In the genomic region with DNA sequence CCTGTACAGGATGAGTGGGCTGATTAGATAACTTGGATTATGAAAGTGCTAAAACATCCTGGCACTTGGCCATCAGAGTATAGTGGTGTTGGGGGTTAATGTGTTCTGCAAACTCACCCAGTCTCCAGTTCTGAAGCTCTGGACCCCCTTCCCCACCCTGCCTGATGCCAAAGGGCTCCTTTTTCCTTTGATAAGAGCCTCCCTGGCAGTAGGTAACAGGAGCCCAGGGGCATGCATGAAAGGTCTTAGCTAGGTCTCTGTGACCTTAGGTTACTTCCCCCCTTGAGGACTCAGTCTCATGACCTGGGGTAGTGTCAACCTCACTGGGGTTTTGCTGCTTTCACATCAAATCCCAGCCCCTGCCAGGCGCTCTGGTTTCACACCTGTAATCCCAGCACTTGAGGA, we compare ENCODE assay signal across 15 cellular contexts. TPM values are rescaled to one million over a fixed set of nuclear protein-coding genes. Genes with fewer than 3 reads are reported as not detected.
DNase-seq lines count a peak whose midpoint lies in the region; ATAC-seq and TF ChIP-seq lines count a peak whose summit lies in the region.
"Had no signal": no experiment of that assay in that cellular context is flagged by ENCODE, and none has a peak within 500 bp of the region (broad histone marks: within the 10 kb centered on the region; RNA-seq: fewer than 3 reads in every experiment).

No MANE protein-coding gene starts in this region.

- no peak overlapping the region for H3K56ac ChIP-seq in H9 (ENCODE audit: insufficient read length, low read depth, low read length)

- no peaks in the 10 kb centered on the region for H3K79me1 ChIP-seq in H9 (ENCODE audit: insufficient read depth, low read depth, low read length, poor library complexity, severe bottlenecking)

- peaks cover 6% of the 10 kb centered on the region for H3K23me2 ChIP-seq in H9 (ENCODE audit: insufficient read length, low read depth, low read length, poor library complexity, severe bottlenecking)

- H3K4ac ChIP-seq in H9 (ENCODE audit: low read depth, low read length), result no peak overlapping the region

- H3K4me2 ChIP-seq in H9 (ENCODE audit: insufficient read depth, insufficient read length, low read length), result no peak overlapping the region

- no peak overlapping the region for H2BK120ac ChIP-seq in H9 (ENCODE audit: low read depth, low read length, poor library complexity, severe bottlenecking)

- POLR2A ChIA-PET in activated CD4-positive, alpha-beta memory T cell treated with anti-CD3 and anti-CD28 coated beads for 36 hours (lab: Charles Lee), result interaction anchor here (1.2 kb wide), 1 partner anchor 10 kb away, joined by 4 read pairs; no protein-coding TSS in a partner anchor
- POLR2A ChIA-PET in activated CD4-positive, alpha-beta memory T cell treated with anti-CD3 and anti-CD28 coated beads, Interleukin-2, amount 10 ng/mL, durations not matched to agents 7 days and 5 days (lab: Charles Lee), result interaction anchor here (0.9 to 5.5 kb wide), 4 partner anchors 10 to 24 kb away, joined by 3 to 51 read pairs (median 4); a partner anchor contains a TSS

- H3K4me3 Mint-ChIP-seq in activated CD4-positive, alpha-beta memory T cell treated with anti-CD3 and anti-CD28 coated beads for 36 hours, result peak overlapping the region; percentile 8
- H3K4me3 Mint-ChIP-seq in activated CD4-positive, alpha-beta memory T cell treated with anti-CD3 and anti-CD28 coated beads, Interleukin-2, amount 10 ng/mL, durations not matched to agents 7 days and 5 days, result no peak overlapping the region
- H3K4me3 Mint-ChIP-seq in H9, result peak overlapping the region; percentile 96 to 98; a peak in 3 of 5 replicates
- no peak overlapping the region for H3K4me3 Mint-ChIP-seq in T-helper 17 cell

- no peak overlapping the region for H3K18ac ChIP-seq in H9 (ENCODE audit: insufficient read length, low read depth, low read length)

- no peaks in the 10 kb centered on the region for H3K9me3 ChIP-seq in H9 (ENCODE audit: control insufficient read depth, low read depth, low read length)
- no peaks in the 10 kb centered on the region for H3K9me3 ChIP-seq in T-helper 17 cell (ENCODE audit: control insufficient read depth, low read length, poor library complexity, severe bottlenecking)
- H3K9me3 ChIP-seq: ovary, uterus had no signal

- no peak overlapping the region for H4K5ac ChIP-seq in H9 (ENCODE audit: insufficient read length, low read depth, low read length)

- H3K23ac ChIP-seq in H9 (ENCODE audit: insufficient read length, low read depth, low read length), result no peak overlapping the region

- peaks cover 5% of the 10 kb centered on the region; the same call in 1 of the 2 replicates for H3K79me2 ChIP-seq in H9 (ENCODE audit: insufficient read depth, low read length)

- no peaks in the 10 kb centered on the region for H3K27me3 Mint-ChIP-seq in activated CD4-positive, alpha-beta memory T cell treated with anti-CD3 and anti-CD28 coated beads for 36 hours
- no peaks in the 10 kb centered on the region for H3K27me3 Mint-ChIP-seq in activated CD4-positive, alpha-beta memory T cell treated with anti-CD3 and anti-CD28 coated beads, Interleukin-2, amount 10 ng/mL, durations not matched to agents 7 days and 5 days
- peaks cover 8% of the 10 kb centered on the region for H3K27me3 Mint-ChIP-seq in H9 (ENCODE audit: low read depth)
- H3K27me3 Mint-ChIP-seq in T-helper 17 cell, result no peaks in the 10 kb centered on the region

- no peak overlapping the region for H2AK5ac ChIP-seq in H9 (ENCODE audit: insufficient read length, low read length)

- H3K4me1 Mint-ChIP-seq in activated CD4-positive, alpha-beta memory T cell treated with anti-CD3 and anti-CD28 coated beads for 36 hours (ENCODE audit: low read depth), result peaks cover 33% of the 10 kb centered on the region
- H3K4me1 Mint-ChIP-seq in activated CD4-positive, alpha-beta memory T cell treated with anti-CD3 and anti-CD28 coated beads, Interleukin-2, amount 10 ng/mL, durations not matched to agents 7 days and 5 days, result peaks cover 35% of the 10 kb centered on the region
- H3K4me1 Mint-ChIP-seq in H9 (peaks cover 12 to 25% of the 10 kb centered on the region in 2 experiments), T-helper 17 cell (peaks cover 21% of the 10 kb centered on the region)

- peaks cover 31% of the 10 kb centered on the region for H3K36me3 Mint-ChIP-seq in activated CD4-positive, alpha-beta memory T cell treated with anti-CD3 and anti-CD28 coated beads for 36 hours
- H3K36me3 Mint-ChIP-seq in activated CD4-positive, alpha-beta memory T cell treated with anti-CD3 and anti-CD28 coated beads, Interleukin-2, amount 10 ng/mL, durations not matched to agents 7 days and 5 days (ENCODE audit: low read depth), result peaks cover 25% of the 10 kb centered on the region
- peaks cover 14 to 31% (median 22%) of the 10 kb centered on the region in 3 experiments for H3K36me3 Mint-ChIP-seq in H9 (ENCODE audit: insufficient read depth in 1 of 3, low read depth in 3 of 3)
- H3K36me3 Mint-ChIP-seq in T-helper 17 cell (ENCODE audit: low read depth), result peaks cover 3% of the 10 kb centered on the region

- intact Hi-C loops in activated CD4-positive, alpha-beta memory T cell treated with anti-CD3 and anti-CD28 coated beads for 36 hours (cut with micrococcal nuclease), result no loop called here

- no peak overlapping the region for H2BK15ac ChIP-seq in H9 (ENCODE audit: low read depth, low read length)

- H3K27ac Mint-ChIP-seq in activated CD4-positive, alpha-beta memory T cell treated with anti-CD3 and anti-CD28 coated beads for 36 hours, result no peak overlapping the region
- H3K27ac Mint-ChIP-seq in activated CD4-positive, alpha-beta memory T cell treated with anti-CD3 and anti-CD28 coated beads, Interleukin-2, amount 10 ng/mL, durations not matched to agents 7 days and 5 days, result no peak overlapping the region
- no peak overlapping the region for H3K27ac Mint-ChIP-seq in H9
- peak overlapping the region; percentile 71 for H3K27ac Mint-ChIP-seq in T-helper 17 cell
- H3K27ac Mint-ChIP-seq: endodermal cell had no signal

- no peak overlapping the region for H2BK5ac ChIP-seq in H9 (ENCODE audit: insufficient read length, low read length)

- H3K14ac ChIP-seq in H9 (ENCODE audit: insufficient read depth, low read length), result no peak overlapping the region

- H2BK12ac ChIP-seq in H9 (ENCODE audit: insufficient read length, low read depth, low read length), result no peak overlapping the region

- H3K4me1 ChIP-seq in H9 (ENCODE audit: insufficient read depth, low read length), result no peaks in the 10 kb centered on the region

- no peak for ATAC-seq in T-helper 17 cell
- ATAC-seq in GM21528 (IDR thresholded peaks at IDR 0.05; ENCODE audit: low FRiP score, unreplicated experiment), result no peak

- no peak overlapping the region for H4K91ac ChIP-seq in H9 (ENCODE audit: insufficient read length, low read depth, low read length)

- no peak overlapping the region for H3T11ph ChIP-seq in H9 (ENCODE audit: low read length)

- WGBS in H9 (ENCODE audit: extremely low coverage, insufficient read length, low lambda C conversion rate), result no CpG with 5 or more reads among the region's 1 CpG

- H3K27ac ChIP-seq in H9 (ENCODE audit: insufficient read length, low read depth, low read length), result no peak overlapping the region
- H3K27ac ChIP-seq: ovary, uterus had no signal

- no peaks in the 10 kb centered on the region for H3K27me3 ChIP-seq in H9 (ENCODE audit: insufficient read depth, low read length)
- H3K27me3 ChIP-seq: ovary, uterus had no signal

- H4K8ac ChIP-seq in H9 (replicated peaks; ENCODE audit: insufficient read length, low read depth, low read length), result no peak overlapping the region

- H4K20me1 ChIP-seq in H9 (ENCODE audit: control insufficient read depth, insufficient read depth, insufficient read length), result no peaks in the 10 kb centered on the region

- TF ChIP-seq CTCF in H9 (conservative IDR thresholded peaks at IDR 0.05), result no peak

- no peak overlapping the region for H2AFZ ChIP-seq in H9 (ENCODE audit: low read length)

- H3K9me3 Mint-ChIP-seq in activated CD4-positive, alpha-beta memory T cell treated with anti-CD3 and anti-CD28 coated beads for 36 hours, result no peaks in the 10 kb centered on the region
- H3K9me3 Mint-ChIP-seq in activated CD4-positive, alpha-beta memory T cell treated with anti-CD3 and anti-CD28 coated beads, Interleukin-2, amount 10 ng/mL, durations not matched to agents 7 days and 5 days, result no peaks in the 10 kb centered on the region
- H3K9me3 Mint-ChIP-seq in H9, result peaks cover 0 to 3% of the 10 kb centered on the region in 2 experiments; a peak in 2 of 5 replicates

- CTCF ChIA-PET in activated CD4-positive, alpha-beta memory T cell treated with anti-CD3 and anti-CD28 coated beads for 36 hours (lab: Charles Lee), result interaction anchor here (0.7 to 2.1 kb wide), 3 partner anchors 12 to 64 kb away, joined by 3 to 9 read pairs (median 7); no protein-coding TSS in a partner anchor
- CTCF ChIA-PET in activated CD4-positive, alpha-beta memory T cell treated with anti-CD3 and anti-CD28 coated beads, Interleukin-2, amount 10 ng/mL, durations not matched to agents 7 days and 5 days (lab: Charles Lee), result interaction anchor here (1.1 kb wide), 1 partner anchor 12 kb away, joined by 3 read pairs; no protein-coding TSS in a partner anchor

- no peak overlapping the region for H2BK20ac ChIP-seq in H9 (ENCODE audit: low read depth, low read length, poor library complexity, severe bottlenecking)

- H3K9ac ChIP-seq in H9 (ENCODE audit: extremely low read depth, insufficient read length, low read length), result no peak overlapping the region

- DNase-seq in activated CD4-positive, alpha-beta memory T cell treated with anti-CD3 and anti-CD28 coated beads for 36 hours, result no peak
- DNase-seq in activated CD4-positive, alpha-beta memory T cell treated with anti-CD3 and anti-CD28 coated beads, Interleukin-2, amount 10 ng/mL, durations not matched to agents 7 days and 5 days, result no peak
- no peak for DNase-seq in H9
- no peak for DNase-seq in T-helper 17 cell
- peak; percentile 36 to 82 for DNase-seq in lung microvascular endothelial cell (ENCODE audit: low read depth in 2 of 2)
- no peak for DNase-seq in SW480 (ENCODE audit: low spot score)
- DNase-seq in NOMO-1 treated with DMSO at 0.1 percent for 48 hours (lab: John Stamatoyannopoulos, UW; ENCODE audit: unreplicated experiment), result no peak
- DNase-seq: anterior cingulate cortex; NCI-H345; ovary; SHP77 treated with DMSO at 0.1 percent for 48 hours; stimulated activated CD8-positive, alpha-beta memory T cell treated with anti-CD3 and anti-CD28 coated beads, Interleukin-4, amount 100 ng/mL, for 48 hours; uterus had no signal

RNA-seq across cellular contexts. Expression of a gene that starts 2.5 kb away (rescaled TPM):
- 1,000 to 10,000 TPM; 2,068 to 2,091 TPM for total RNA-seq in activated CD4-positive, alpha-beta memory T cell treated with anti-CD3 and anti-CD28 coated beads for 36 hours
- total RNA-seq in activated CD4-positive, alpha-beta memory T cell treated with anti-CD3 and anti-CD28 coated beads, Interleukin-2, amount 10 ng/mL, durations not matched to agents 7 days and 5 days, result 1,000 to 10,000 TPM; 1,605 to 1,659 TPM
- 1,885 and 1,988 TPM in 2 replicates for total RNA-seq in H9 (2021)
- total RNA-seq in T-helper 17 cell, result 1,000 to 10,000 TPM; 3,190 to 3,198 TPM
- 186 and 293 TPM in 2 replicates for total RNA-seq in lung microvascular endothelial cell

RNA-seq across cellular contexts. Expression of a gene that starts 2.6 kb away (rescaled TPM):
- total RNA-seq in activated CD4-positive, alpha-beta memory T cell treated with anti-CD3 and anti-CD28 coated beads for 36 hours, result 10 to 100 TPM; 84.2 to 85.1 TPM
- total RNA-seq in activated CD4-positive, alpha-beta memory T cell treated with anti-CD3 and anti-CD28 coated beads, Interleukin-2, amount 10 ng/mL, durations not matched to agents 7 days and 5 days, result 10 to 100 TPM; 67.1 to 67.3 TPM
- total RNA-seq in H9 (2021), result 70.7 and 73.0 TPM in 2 replicates
- 10 to 100 TPM; 24.4 to 31.9 TPM for total RNA-seq in T-helper 17 cell
- total RNA-seq in lung microvascular endothelial cell, result 28.4 and 30.9 TPM in 2 replicates

RNA-seq across cellular contexts. Expression of a gene that starts 15.6 kb away (rescaled TPM):
- total RNA-seq in activated CD4-positive, alpha-beta memory T cell treated with anti-CD3 and anti-CD28 coated beads for 36 hours, result 10 to 100 TPM; 44.9 to 45.4 TPM
- 10 to 100 TPM; 37.7 to 40.4 TPM for total RNA-seq in activated CD4-positive, alpha-beta memory T cell treated with anti-CD3 and anti-CD28 coated beads, Interleukin-2, amount 10 ng/mL, durations not matched to agents 7 days and 5 days
- total RNA-seq in H9 (2021) (68.1 and 72.1 TPM in 2 replicates), T-helper 17 cell (10 to 100 TPM; 21.1 to 27.4 TPM), lung microvascular endothelial cell (22.9 and 24.4 TPM in 2 replicates)

RNA-seq across cellular contexts. Expression of a gene that starts 19.3 kb away (rescaled TPM):
- total RNA-seq in activated CD4-positive, alpha-beta memory T cell treated with anti-CD3 and anti-CD28 coated beads for 36 hours, result 1 to 10 TPM; 2.3 to 2.9 TPM
- 1 to 10 TPM; 7.4 to 8.7 TPM for total RNA-seq in activated CD4-positive, alpha-beta memory T cell treated with anti-CD3 and anti-CD28 coated beads, Interleukin-2, amount 10 ng/mL, durations not matched to agents 7 days and 5 days
- 5.3 and 7.7 TPM in 2 replicates for total RNA-seq in H9 (2021)
- 1 to 10 TPM; 2.6 to 2.9 TPM for total RNA-seq in T-helper 17 cell
- 55.8 and 148 TPM in 2 replicates for total RNA-seq in lung microvascular endothelial cell

RNA-seq across cellular contexts. Expression of a gene that starts 40.2 kb away (rescaled TPM):
- 1 to 10 TPM; 1.7 to 2.9 TPM for total RNA-seq in activated CD4-positive, alpha-beta memory T cell treated with anti-CD3 and anti-CD28 coated beads for 36 hours
- 1 to 10 TPM; 1.2 to 1.4 TPM for total RNA-seq in activated CD4-positive, alpha-beta memory T cell treated with anti-CD3 and anti-CD28 coated beads, Interleukin-2, amount 10 ng/mL, durations not matched to agents 7 days and 5 days
- total RNA-seq in H9 (2021) (1.9 and 2.5 TPM in 2 replicates), T-helper 17 cell (not detected), lung microvascular endothelial cell (1.5 and 7.1 TPM in 2 replicates)

Comparison
In these comparisons a context has a peak if more than half of its experiments do, and no peak if none do; other contexts are left out.
1. H3K4me3 Mint-ChIP-seq: peak in activated CD4-positive, alpha-beta memory T cell treated with anti-CD3 and anti-CD28 coated beads for 36 hours (single experiment) and H9 (2 of 2); none in activated CD4-positive, alpha-beta memory T cell treated with anti-CD3 and anti-CD28 coated beads, Interleukin-2, amount 10 ng/mL, durations not matched to agents 7 days and 5 days (single experiment) and T-helper 17 cell (single experiment).
2. DNase-seq: peak in lung microvascular endothelial cell (2 of 2); none in activated CD4-positive, alpha-beta memory T cell treated with anti-CD3 and anti-CD28 coated beads for 36 hours (single experiment), activated CD4-positive, alpha-beta memory T cell treated with anti-CD3 and anti-CD28 coated beads, Interleukin-2, amount 10 ng/mL, durations not matched to agents 7 days and 5 days (single experiment), H9 (single experiment), T-helper 17 cell (0 of 3), SW480 (single experiment) and NOMO-1 treated with DMSO at 0.1 percent for 48 hours (single experiment).